ENCODE assay signal across 26 cellular contexts in the genomic region with DNA sequence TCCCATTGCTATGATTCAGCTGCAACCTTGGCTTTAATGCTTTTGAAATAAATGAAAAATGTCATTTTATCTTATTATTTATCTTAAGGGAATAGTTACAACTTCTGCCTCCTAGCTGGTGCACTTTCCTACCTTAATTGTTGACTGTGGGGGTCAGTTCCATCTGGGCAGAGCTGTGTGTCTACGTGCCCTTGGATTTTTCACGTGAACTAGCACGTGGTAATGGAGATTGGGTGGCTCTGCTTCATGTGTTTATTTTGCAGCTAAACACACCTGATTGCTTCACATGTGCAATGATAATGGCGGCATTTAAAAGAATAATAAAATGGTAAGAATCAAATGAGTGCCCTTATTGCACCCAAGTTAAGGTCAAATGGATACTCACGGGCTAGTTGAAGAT. TPM values are rescaled to one million over a fixed set of nuclear protein-coding genes. Genes with fewer than 3 reads are reported as not detected.
DNase-seq lines count a peak whose midpoint lies in the region; ATAC-seq, FAIRE-seq and TF ChIP-seq lines count a peak whose summit lies in the region.
"Had no signal": no experiment of that assay in that cellular context is flagged by ENCODE, and none has a peak within 500 bp of the region (broad histone marks: within the 10 kb centered on the region; RNA-seq: fewer than 3 reads in every experiment).

No MANE protein-coding gene starts in this region.

- no peaks in the 10 kb centered on the region for H3K9me3 ChIP-seq in H1 (ENCODE audit: insufficient read depth in 2 of 2, low read depth in 1 of 2, low read length in 1 of 2)
- H3K9me3 ChIP-seq in right lobe of liver = no peaks in the 10 kb centered on the region
- H3K9me3 ChIP-seq in GM23248 (ENCODE audit: low read depth) = no peaks in the 10 kb centered on the region
- H3K9me3 ChIP-seq: A549, BE2C had no signal

- H4K8ac ChIP-seq in H1 (ENCODE audit: extremely low read depth, insufficient read depth, low read length) = no peak overlapping the region

- no peak overlapping the region for H3K18ac ChIP-seq in H1 (ENCODE audit: extremely low read depth, low read length)

- no peak overlapping the region for H2BK5ac ChIP-seq in H1 (ENCODE audit: low read depth, low read length)

- H3K9ac ChIP-seq in H1 (replicated peaks in 1 of 4; ENCODE audit: extremely low read depth in 1 of 4, low read depth in 3 of 4, low read length in 3 of 4) (no peak overlapping the region), GM23248 (no peak overlapping the region)
- H3K9ac ChIP-seq: BLaER1 treated with 17β-estradiol and CSF1 and Interleukin-3, amounts not matched to agents 10 nM and 100 nM had no signal

- H3K79me2 ChIP-seq in H1 (ENCODE audit: control insufficient read depth in 1 of 2, insufficient read depth in 2 of 2, low read length in 2 of 2) (no peaks in the 10 kb centered on the region), GM23248 (ENCODE audit: insufficient read depth) (no peaks in the 10 kb centered on the region)

- TF ChIP-seq POLR2A in H1 (IDR thresholded peaks at IDR 0.05; ENCODE audit: control extremely low read depth in 1 of 2, low read depth in 2 of 2, low read length in 2 of 2) (no peak), right lobe of liver (IDR thresholded peaks at IDR 0.05) (no peak)

- H3K4me1 ChIP-seq in H1 (replicated peaks in 1 of 4; ENCODE audit: control insufficient read depth in 3 of 4, insufficient read depth in 4 of 4, low read length in 3 of 4) (no peaks in the 10 kb centered on the region), right lobe of liver (no peaks in the 10 kb centered on the region), GM23248 (ENCODE audit: insufficient read depth) (no peaks in the 10 kb centered on the region)
- H3K4me1 ChIP-seq: A549, BE2C had no signal

- peak; percentile 38 for ATAC-seq in left lobe of liver
- ATAC-seq in right lobe of liver = peak; percentile 49 to 75 (median 52)
- ATAC-seq: A549 had no signal

- CTCF ChIA-PET in H1 (lab: Charles Lee; ENCODE audit: partially characterized antibody) (interaction anchor here (0.6 to 1.4 kb wide), 3 partner anchors 148 to 394 kb away, joined by 3 read pairs; no protein-coding TSS in a partner anchor), GM10248 (lab: Yijun Ruan, JAX) (interaction anchor here (0.9 to 1.8 kb wide), 3 partner anchors 9 to 14 kb away, joined by 4 to 5 read pairs (median 4); a partner anchor contains a TSS)

- no peak overlapping the region for H3K4ac ChIP-seq in H1 (replicated peaks; ENCODE audit: insufficient read length, low read depth, low read length)

- H4K20me1 ChIP-seq in H1 (replicated peaks in 1 of 2; ENCODE audit: control insufficient read depth in 1 of 2, insufficient read depth in 2 of 2, low read length in 2 of 2) = no peaks in the 10 kb centered on the region
- H4K20me1 ChIP-seq in GM23248 (ENCODE audit: insufficient read depth) = no peaks in the 10 kb centered on the region
- H4K20me1 ChIP-seq: BLaER1 treated with 17β-estradiol and CSF1 and Interleukin-3, amounts not matched to agents 10 nM and 100 nM had no signal

- no peak overlapping the region for H3K14ac ChIP-seq in H1 (ENCODE audit: insufficient read length)

- H2AK5ac ChIP-seq in H1 (ENCODE audit: low read depth, low read length) = no peak overlapping the region

- no peak overlapping the region for H4K91ac ChIP-seq in H1 (replicated peaks; ENCODE audit: insufficient read length, low read length)

- no peak for TF ChIP-seq EP300 in H1 (IDR thresholded peaks at IDR 0.05; ENCODE audit: borderline replicate concordance in 1 of 2, low read depth in 2 of 2, low read length in 2 of 2)

- POLR2A ChIA-PET in H1 (lab: Charles Lee; ENCODE audit: partially characterized antibody) = interaction anchor here (1.8 kb wide), 1 partner anchor 11 kb away, joined by 5 read pairs; a partner anchor contains a TSS
- POLR2A ChIA-PET in GM10248 (lab: Yijun Ruan, JAX) = no interaction called here

- no peaks in the 10 kb centered on the region for H3K9me3 Mint-ChIP-seq in activated CD4-positive, alpha-beta T cell treated with anti-CD3 and anti-CD28 coated beads, Interleukin-2, amount 10 ng/mL, durations not matched to agents 24 days and 14 days
- H3K9me3 Mint-ChIP-seq: CD4-positive, alpha-beta T cell had no signal

- H3K79me1 ChIP-seq in H1 (ENCODE audit: low read depth, low read length) = no peaks in the 10 kb centered on the region

- no peak overlapping the region for H4K5ac ChIP-seq in H1 (ENCODE audit: insufficient read length, low read depth, low read length)

- WGBS in H1 (ENCODE audit: extremely low coverage in 1 of 2, insufficient coverage in 1 of 2, insufficient read length in 1 of 2, insufficient replicate concordance in 2 of 2, low coverage in 1 of 2, low lambda C conversion rate in 2 of 2, missing lambda C conversion rate in 1 of 2), 2 experiments = 77% methylated on average over 5 of the region's 5 CpGs; no CpG with 5 or more reads in 1 of the 2 experiments
- WGBS in right lobe of liver (ENCODE audit: insufficient coverage, low coverage, low lambda C conversion rate, missing lambda C conversion rate) = 54% methylated on average over 5 of the region's 5 CpGs
- 77 to 80% methylated on average over 5 of the region's 5 CpGs for WGBS in GM23248 (ENCODE audit: low coverage in 1 of 2, low lambda C conversion rate in 2 of 2, missing lambda C conversion rate in 2 of 2), 2 experiments

- no peak overlapping the region for H3K4me3 ChIP-seq in H1 (ENCODE audit: extremely low read depth in 1 of 4, insufficient read depth in 2 of 4, low read depth in 3 of 4, low read length in 4 of 4)
- no peak overlapping the region for H3K4me3 ChIP-seq in right lobe of liver
- H3K4me3 ChIP-seq in GM23248 = no peak overlapping the region
- H3K4me3 ChIP-seq: A549; BLaER1 treated with 17β-estradiol and CSF1 and Interleukin-3, amounts not matched to agents 10 nM and 100 nM had no signal

- no peak overlapping the region for H3K27ac Mint-ChIP-seq in activated CD4-positive, alpha-beta T cell treated with anti-CD3 and anti-CD28 coated beads, Interleukin-2, amount 10 ng/mL, durations not matched to agents 24 days and 14 days
- H3K27ac Mint-ChIP-seq: CD14-positive monocyte; CD4-positive, alpha-beta T cell; CD8-positive, alpha-beta memory T cell had no signal

- H3K36me3 Mint-ChIP-seq in activated CD4-positive, alpha-beta T cell treated with anti-CD3 and anti-CD28 coated beads, Interleukin-2, amount 10 ng/mL, durations not matched to agents 24 days and 14 days (ENCODE audit: low read depth) = no peaks in the 10 kb centered on the region

- no peaks in the 10 kb centered on the region for H3K4me1 Mint-ChIP-seq in activated CD4-positive, alpha-beta T cell treated with anti-CD3 and anti-CD28 coated beads, Interleukin-2, amount 10 ng/mL, durations not matched to agents 24 days and 14 days
- H3K4me1 Mint-ChIP-seq: CD8-positive, alpha-beta memory T cell had no signal

- H2BK20ac ChIP-seq in H1 (ENCODE audit: low read length) = no peak overlapping the region

- in situ Hi-C loops in GM23248 (cut with MboI) = no loop called here

- H2AFZ ChIP-seq in H1 (ENCODE audit: low read length) (peak overlapping the region; percentile 31; the same call in 1 of the 2 replicates), GM23248 (no peak overlapping the region)

- H3K23me2 ChIP-seq in H1 (ENCODE audit: low read depth, low read length) = no peaks in the 10 kb centered on the region

- H3K56ac ChIP-seq in H1 (replicated peaks; ENCODE audit: insufficient read length, low read depth, low read length) = no peak overlapping the region

- FAIRE-seq in H1 (lab: Jason Lieb, UNC) = no peak
- FAIRE-seq: A549, D721Med, GM12891, GM18507 had no signal

- H3K4me2 ChIP-seq in H1 (ENCODE audit: insufficient read depth in 1 of 2, low read depth in 2 of 2, low read length in 2 of 2) (no peak overlapping the region), GM23248 (ENCODE audit: unreplicated experiment) (no peak overlapping the region)
- H3K4me2 ChIP-seq: A549; BLaER1 treated with 17β-estradiol and CSF1 and Interleukin-3, amounts not matched to agents 10 nM and 100 nM had no signal

- no peak for DNase-seq in H1 (ENCODE audit: low read depth in 1 of 2, low spot score in 2 of 2)
- DNase-seq in left lobe of liver (ENCODE audit: low spot score) = no peak
- DNase-seq in right lobe of liver = no peak
- no peak for DNase-seq in activated CD4-positive, alpha-beta T cell treated with anti-CD3 and anti-CD28 coated beads, Interleukin-2, amount 10 ng/mL, durations not matched to agents 24 days and 14 days
- no peak for DNase-seq in GM23248
- DNase-seq in GM10248 (ENCODE audit: extremely low spot score) = no peak
- no peak for DNase-seq in NK-92 treated with Interleukin-12 subunit alpha and Interleukin-12 subunit beta, amount 100 ng/mL, for 24 hours (lab: John Stamatoyannopoulos, UW)
- DNase-seq: 8988T; ACHN; AML-193; BE2C; CD4-positive, alpha-beta T cell; CD8-positive, alpha-beta memory T cell; DMS 273 treated with DMSO at 0.1 percent for 48 hours; DMS79; EL; GDM1; GOT3; H7; HCEC 1CT had no signal

- TF ChIP-seq CTCF in H1 (IDR thresholded peaks at IDR 0.05; ENCODE audit: control extremely low read depth in 1 of 3, insufficient read depth in 1 of 3, low read depth in 1 of 3, low read length in 3 of 3) (no peak), right lobe of liver (IDR thresholded peaks at IDR 0.05) (no peak), GM10248 (IDR thresholded peaks at IDR 0.05; ENCODE audit: control extremely low read depth, extremely low read depth, low read depth, missing control alignments) (no peak)

- no peak for TF ChIP-seq RAD21 in H1 (IDR thresholded peaks at IDR 0.05 in 1 of 2, conservative IDR thresholded peaks at IDR 0.05 in 1 of 2; ENCODE audit: low read depth in 2 of 2, low read length in 2 of 2)

- no peak overlapping the region for H3K27ac ChIP-seq in H1 (ENCODE audit: low read depth, low read length)
- H3K27ac ChIP-seq in right lobe of liver = no peak overlapping the region
- H3K27ac ChIP-seq in GM23248 = no peak overlapping the region
- H3K27ac ChIP-seq: A549; BLaER1 treated with 17β-estradiol and CSF1 and Interleukin-3, amounts not matched to agents 10 nM and 100 nM had no signal

- intact Hi-C loops in right lobe of liver (cut with DNase I) = no loop called here
- intact Hi-C loops in activated CD4-positive, alpha-beta T cell treated with anti-CD3 and anti-CD28 coated beads, Interleukin-2, amount 10 ng/mL, durations not matched to agents 24 days and 14 days (cut with micrococcal nuclease) = no loop called here

- peaks cover 15% of the 10 kb centered on the region for H3K27me3 Mint-ChIP-seq in activated CD4-positive, alpha-beta T cell treated with anti-CD3 and anti-CD28 coated beads, Interleukin-2, amount 10 ng/mL, durations not matched to agents 24 days and 14 days
- H3K27me3 Mint-ChIP-seq: CD4-positive, alpha-beta T cell had no signal

- no peak overlapping the region for H2BK120ac ChIP-seq in H1 (replicated peaks; ENCODE audit: low read depth, low read length)

- H3K23ac ChIP-seq in H1 (ENCODE audit: insufficient read length) = no peak overlapping the region

- no peaks in the 10 kb centered on the region for H3K27me3 ChIP-seq in H1 (replicated peaks in 1 of 4; ENCODE audit: control insufficient read depth in 3 of 4, extremely low read depth in 1 of 4, insufficient read depth in 3 of 4, low read length in 3 of 4)
- H3K27me3 ChIP-seq in right lobe of liver = no peaks in the 10 kb centered on the region
- H3K27me3 ChIP-seq in GM23248 (replicated peaks; ENCODE audit: insufficient read depth) = no peaks in the 10 kb centered on the region
- H3K27me3 ChIP-seq: BE2C; BLaER1 treated with 17β-estradiol and CSF1 and Interleukin-3, amounts not matched to agents 10 nM and 100 nM had no signal

- no peaks in the 10 kb centered on the region for H3K9me2 ChIP-seq in GM23248 (ENCODE audit: insufficient read depth)

- H3K36me3 ChIP-seq in H1 (ENCODE audit: control insufficient read depth in 2 of 4, insufficient read depth in 4 of 4, low read length in 3 of 4) (no peaks in the 10 kb centered on the region), right lobe of liver (no peaks in the 10 kb centered on the region), GM23248 (ENCODE audit: low read depth) (no peaks in the 10 kb centered on the region)
- H3K36me3 ChIP-seq: BE2C; BLaER1 treated with 17β-estradiol and CSF1 and Interleukin-3, amounts not matched to agents 10 nM and 100 nM had no signal

- H3F3A ChIP-seq in GM23248 (ENCODE audit: insufficient read depth) = no peaks in the 10 kb centered on the region

- H2BK12ac ChIP-seq in H1 (ENCODE audit: low read depth, low read length) = no peak overlapping the region

- H3K4me3 Mint-ChIP-seq in activated CD4-positive, alpha-beta T cell treated with anti-CD3 and anti-CD28 coated beads, Interleukin-2, amount 10 ng/mL, durations not matched to agents 24 days and 14 days = no peak overlapping the region
- H3K4me3 Mint-ChIP-seq: CD14-positive monocyte; CD4-positive, alpha-beta T cell; CD8-positive, alpha-beta memory T cell had no signal

- no peak overlapping the region for H2BK15ac ChIP-seq in H1 (ENCODE audit: low read length)

RNA-seq across cellular contexts. Expression of a gene that starts 10.6 kb away (rescaled TPM):
- total RNA-seq in H1 (2021; fragmentation: NEBNext Ultra II Directional; extraction: Animal tissue kit (Norgen Biotek cat#: 25700)) = 25.7 and 28.8 TPM in 2 replicates
- polyA plus RNA-seq in H1 (2011; rRNA removed) (14.6 and 14.8 TPM in 2 replicates), GM23248 (2016; fragmentation: Nextera tagmentation; extraction: Ambion mirVana) (1.3 TPM in 2 replicates)
- 16.9 TPM for polyA plus RNA-seq in H1 (2011; cell fraction: cytosol; rRNA removed)
- 19.6 TPM for polyA plus RNA-seq in H1 (2011; cell fraction: nucleus; rRNA removed)
- polyA plus RNA-seq in H1 (2012, experiment 1 of 2) = 10.5 to 15.1 TPM (median 11.7 TPM) in 4 replicates
- 0.85 TPM for polyA plus RNA-seq in H1 (2012, experiment 2 of 2)
- 7.8 TPM for polyA plus RNA-seq in H1 (2013, experiment 1 of 2)
- polyA plus RNA-seq in H1 (2013, experiment 2 of 2) = 9.4 TPM
- 128 and 149 TPM in 2 replicates for polyA minus RNA-seq in H1 (2011; rRNA and poly(A)+ RNA removed)
- 33.2 TPM for polyA minus RNA-seq in H1 (2011; cell fraction: cytosol; rRNA and poly(A)+ RNA removed)
- polyA minus RNA-seq in H1 (2011; cell fraction: nucleus; rRNA and poly(A)+ RNA removed) = 30.1 TPM
- total RNA-seq in left lobe of liver (1.1 TPM), right lobe of liver (1 to 10 TPM; 1.1 to 3.2 (median 1.9) TPM)
- 2.8 and 3.0 TPM in 2 replicates for total RNA-seq in activated CD4-positive, alpha-beta T cell treated with anti-CD3 and anti-CD28 coated beads, Interleukin-2, amount 10 ng/mL, durations not matched to agents 24 days and 14 days
- total RNA-seq in GM23248 (2014; rRNA removed; shearing (Covaris generic)) = 1.2 and 12.3 TPM in 2 replicates
